Comparison of ENCODE assay signal across 24 cellular contexts in the genomic region with DNA sequence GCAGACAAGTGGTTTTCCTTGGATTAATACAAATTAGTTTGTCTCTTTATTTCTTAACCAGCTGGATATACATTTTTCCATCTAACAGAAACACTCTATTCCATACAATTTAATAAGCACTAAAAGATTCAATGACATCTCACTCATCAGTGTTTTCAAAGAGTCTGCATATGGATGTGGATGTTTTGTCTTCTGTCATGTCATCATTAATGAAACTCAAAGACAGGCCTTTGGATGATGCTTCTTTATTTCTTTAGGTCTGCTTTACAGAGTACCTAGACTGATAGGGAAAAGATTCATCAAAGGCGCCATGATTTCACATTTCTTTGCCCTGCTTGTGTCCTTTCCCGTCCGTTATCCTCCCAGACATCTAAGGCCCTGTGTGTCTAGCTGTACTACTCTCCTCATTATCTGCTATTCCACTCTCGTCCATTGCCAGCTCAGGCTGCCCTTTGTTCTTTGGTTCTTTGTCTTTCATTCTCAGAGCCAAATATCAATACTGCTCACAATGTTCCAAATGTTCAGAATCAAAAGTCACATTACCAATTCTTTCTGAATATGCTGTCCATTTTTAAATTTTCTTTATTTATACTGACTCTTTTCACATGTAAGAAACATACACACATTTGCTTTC.
"Had no signal": no experiment of that assay in that cellular context is flagged by ENCODE, and none has a peak within 500 bp of the region (broad histone marks: within the 10 kb centered on the region; RNA-seq: fewer than 3 reads in every experiment).

No MANE protein-coding gene starts in this region.

- H3K27ac ChIP-seq: adrenal gland, ascending aorta, cardiac muscle cell, gastroesophageal sphincter, skin epidermis, suprapubic skin, tibial nerve, WERI-Rb-1 had no signal

- H3K27me3 ChIP-seq: adrenal gland, ascending aorta, cardiac muscle cell, gastroesophageal sphincter, suprapubic skin, tibial nerve had no signal

- H3K4me3 ChIP-seq: adrenal gland, ascending aorta, cardiac muscle cell, gastroesophageal sphincter, skin epidermis, suprapubic skin, tibial nerve had no signal

- DNase-seq: activated CD4-positive, alpha-beta T cell treated with anti-CD3 and anti-CD28 coated beads for 48 hours; activated CD4-positive, alpha-beta T cell treated with anti-CD3 and anti-CD28 coated beads, Interleukin-2, amount 50 U/mL, for 48 hours; activated CD8-positive, alpha-beta memory T cell treated with anti-CD3 and anti-CD28 coated beads, Interleukin-2, amount 50 U/mL, for 4 hours; activated effector memory CD4-positive, alpha-beta T cell treated with anti-CD3 and anti-CD28 coated beads, Interleukin-2, amount 50 U/mL, for 16 hours; activated naive CD4-positive, alpha-beta T cell treated with anti-CD3 and anti-CD28 coated beads for 36 hours; activated naive CD8-positive, alpha-beta T cell treated with anti-CD3 and anti-CD28 coated beads for 36 hours; activated T-cell treated with anti-CD3 and anti-CD28 coated beads, Interleukin-2, amount 50 U/mL, for 1 hour; adrenal gland; cortex of kidney; left cardiac atrium; mammary epithelial cell; naive thymus-derived CD8-positive, alpha-beta T cell; retina; stimulated activated CD4-positive, alpha-beta T cell treated with anti-CD3 and anti-CD28 coated beads, Interleukin-12 subunit alpha, Interleukin-12 subunit beta, amount 100 ng/mL, for 4 hours; stimulated activated CD4-positive, alpha-beta T cell treated with anti-CD3 and anti-CD28 coated beads, Interleukin-4, amount 100 ng/mL, for 1 hour; SW 1271; T1000; WERI-Rb-1 had no signal

- H3K4me1 ChIP-seq: adrenal gland, ascending aorta, gastroesophageal sphincter, suprapubic skin, tibial nerve had no signal

- H3K36me3 ChIP-seq: adrenal gland, ascending aorta, cardiac muscle cell, gastroesophageal sphincter, suprapubic skin, tibial nerve, WERI-Rb-1 had no signal

- H3K9me3 ChIP-seq: adrenal gland had no signal
